In the genomic region with DNA sequence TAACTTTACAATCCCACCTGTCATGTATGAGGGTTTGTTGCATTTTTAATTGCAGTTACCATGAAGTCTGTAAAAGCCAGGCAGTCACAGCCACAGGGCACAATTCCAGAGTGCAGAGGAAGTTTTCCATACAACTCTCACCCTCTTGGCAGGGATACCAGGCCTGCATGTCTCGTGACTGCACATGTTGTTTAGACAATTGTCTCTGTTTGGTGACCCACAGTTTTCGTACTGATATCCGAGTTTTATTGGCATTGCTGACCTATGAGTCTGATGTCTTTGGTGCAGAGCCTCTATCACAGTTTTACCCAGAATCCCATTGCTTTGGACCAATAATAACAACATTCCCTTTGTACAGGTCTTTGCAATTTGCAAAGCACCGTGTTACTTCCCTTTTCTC, we compare ENCODE assay signal across 21 cellular contexts. TPM values are rescaled to one million over a fixed set of nuclear protein-coding genes. Genes with fewer than 3 reads are reported as not detected.
DNase-seq lines count a peak whose midpoint lies in the region; ATAC-seq, FAIRE-seq and TF ChIP-seq lines count a peak whose summit lies in the region.
"Had no signal": no experiment of that assay in that cellular context is flagged by ENCODE, and none has a peak within 500 bp of the region (broad histone marks: within the 10 kb centered on the region; RNA-seq: fewer than 3 reads in every experiment).

No MANE protein-coding gene starts in this region.

- POLR2A ChIA-PET in MCF 10A (lab: Yijun Ruan, JAX): interaction anchor here (0.5 to 0.6 kb wide), 2 partner anchors 21 to 1420 kb away, joined by 3 read pairs; no protein-coding TSS in a partner anchor
- POLR2A ChIA-PET in endothelial cell of umbilical vein (lab: Charles Lee): interaction anchor here (0.8 kb wide), 1 partner anchor 12 kb away, joined by 3 read pairs; no protein-coding TSS in a partner anchor

- dilution Hi-C loops in endothelial cell of umbilical vein (cut with MboI; ENCODE audit: extremely low pct_ligation_motif_present, low sequenced_read_pairs): no loop called here

- no peak overlapping the region for H3K4me3 ChIP-seq in breast epithelium
- H3K4me3 ChIP-seq in endothelial cell of umbilical vein (replicated peaks in 1 of 3; ENCODE audit: insufficient read depth in 1 of 3, low read depth in 1 of 3, low read length in 3 of 3): no peak overlapping the region
- no peak overlapping the region for H3K4me3 ChIP-seq in lower leg skin (ENCODE audit: low read depth, poor library complexity, severe bottlenecking)
- H3K4me3 ChIP-seq: GM12878 had no signal

- intact Hi-C loops in breast epithelium (cut with DNase I; ENCODE audit: low total_unique reads) (no loop called here), MCF 10A (cut with micrococcal nuclease) (no loop called here), endothelial cell of umbilical vein (cut with micrococcal nuclease) (no loop called here), lower leg skin (cut with DNase I; ENCODE audit: low total_unique reads) (no loop called here)

- no peaks in the 10 kb centered on the region for H3K9me3 ChIP-seq in breast epithelium
- no peaks in the 10 kb centered on the region for H3K9me3 ChIP-seq in endothelial cell of umbilical vein (replicated peaks; ENCODE audit: control insufficient read depth, insufficient read depth, low read length)

- H3K36me3 ChIP-seq in breast epithelium (no peaks in the 10 kb centered on the region), endothelial cell of umbilical vein (ENCODE audit: control insufficient read depth in 2 of 2, extremely low read depth in 1 of 2, insufficient read depth in 2 of 2, low read length in 2 of 2) (no peaks in the 10 kb centered on the region)

- H3K4me1 Mint-ChIP-seq in MCF 10A (ENCODE audit: insufficient read depth, unreplicated experiment): peaks cover 30% of the 10 kb centered on the region

- H3K9me1 ChIP-seq in endothelial cell of umbilical vein (replicated peaks; ENCODE audit: control insufficient read depth, extremely low read depth, insufficient read depth, low read length): no peaks in the 10 kb centered on the region

- H3K36me3 Mint-ChIP-seq in MCF 10A (ENCODE audit: insufficient read depth, unreplicated experiment): no peaks in the 10 kb centered on the region
- H3K36me3 Mint-ChIP-seq: CD4-positive, alpha-beta memory T cell had no signal

- WGBS in lower leg skin, 2 donors: 22 to 35% methylated on average over 4 of the region's 4 CpGs

- no peak overlapping the region for H3K27ac Mint-ChIP-seq in MCF 10A (ENCODE audit: low read depth, unreplicated experiment)
- H3K27ac Mint-ChIP-seq: T-helper 1 cell treated with Interleukin-12 subunit alpha and Interleukin-12 subunit beta and Interleukin-4 antibody, amounts not matched to agents 30 μg/mL and 1 μg/mL, for 36 hours had no signal

- H3K9me3 Mint-ChIP-seq in MCF 10A (ENCODE audit: unreplicated experiment): no peaks in the 10 kb centered on the region
- H3K9me3 Mint-ChIP-seq: T-helper 1 cell treated with Interleukin-12 subunit alpha and Interleukin-12 subunit beta and Interleukin-4 antibody, amounts not matched to agents 30 μg/mL and 1 μg/mL, for 36 hours had no signal

- CTCF ChIA-PET in MCF 10A (lab: Yijun Ruan, JAX) (interaction anchor here (1.0 to 17.5 kb wide), 3 partner anchors 23 to 292 kb away, joined by 3 to 297 read pairs (median 6); no protein-coding TSS in a partner anchor), endothelial cell of umbilical vein (lab: Charles Lee) (interaction anchor here (1.1 kb wide), 1 partner anchor 42 kb away, joined by 3 read pairs; no protein-coding TSS in a partner anchor)

- ATAC-seq in HG02588 (IDR thresholded peaks at IDR 0.05; ENCODE audit: unreplicated experiment) (no peak), GM18517 (IDR thresholded peaks at IDR 0.05; ENCODE audit: unreplicated experiment) (no peak), HG03135 (IDR thresholded peaks at IDR 0.05; ENCODE audit: unreplicated experiment) (no peak)
- ATAC-seq: GM12878 had no signal

- no peak overlapping the region for H3K4me3 Mint-ChIP-seq in MCF 10A (ENCODE audit: unreplicated experiment)
- H3K4me3 Mint-ChIP-seq: T-helper 1 cell treated with Interleukin-12 subunit alpha and Interleukin-12 subunit beta and Interleukin-4 antibody, amounts not matched to agents 30 μg/mL and 1 μg/mL, for 36 hours had no signal

- H3K9ac ChIP-seq in endothelial cell of umbilical vein (replicated peaks; ENCODE audit: extremely low read depth, insufficient read depth, low read length): no peak overlapping the region

- no peaks in the 10 kb centered on the region for H3K27me3 Mint-ChIP-seq in MCF 10A (ENCODE audit: insufficient read depth, unreplicated experiment)

- BruUV-seq in MCF 10A (replicated peaks; lab: Mats Ljungman, UMichigan) (no TSS peak), endothelial cell of umbilical vein (replicated peaks; lab: Mats Ljungman, UMichigan) (no TSS peak)

- no peaks in the 10 kb centered on the region for H3K27me3 ChIP-seq in breast epithelium
- H3K27me3 ChIP-seq in endothelial cell of umbilical vein (ENCODE audit: control insufficient read depth in 2 of 2, insufficient read depth in 2 of 2, low read length in 2 of 2): no peaks in the 10 kb centered on the region

- DNase-seq in breast epithelium (ENCODE audit: low spot score in 2 of 2) (no peak), MCF 10A (ENCODE audit: unreplicated experiment) (no peak), endothelial cell of umbilical vein (ENCODE audit: low read depth, low spot score) (peak; percentile 93), lower leg skin (ENCODE audit: low spot score in 2 of 2) (peak; percentile 39 to 88)
- no peak for DNase-seq in activated effector memory CD4-positive, alpha-beta T cell treated with Interleukin-2 at 50 U/mL for 16 hours
- DNase-seq: activated CD4-positive, alpha-beta T cell treated with anti-CD3 and anti-CD28 coated beads for 1 hour; activated CD8-positive, alpha-beta memory T cell treated with anti-CD3 and anti-CD28 coated beads, Interleukin-2, amount 50 U/mL, for 4 hours; activated naive CD4-positive, alpha-beta T cell; CD4-positive, alpha-beta memory T cell; HCEC 1CT; NCI-H2081 treated with DMSO at 0.1 percent for 48 hours; NCI-H82; stimulated activated CD4-positive, alpha-beta T cell treated with anti-CD3 and anti-CD28 coated beads, Interleukin-4, amount 100 ng/mL, for 1 hour; stimulated activated CD8-positive, alpha-beta memory T cell treated with anti-CD3 and anti-CD28 coated beads, Interleukin-4, amount 100 ng/mL, for 48 hours had no signal

- no peaks in the 10 kb centered on the region for H3K79me2 ChIP-seq in endothelial cell of umbilical vein (ENCODE audit: control insufficient read depth, insufficient read depth, low read length)

- TF ChIP-seq POLR2A in breast epithelium (IDR thresholded peaks at IDR 0.05) (no peak), endothelial cell of umbilical vein (IDR thresholded peaks at IDR 0.05; ENCODE audit: low read depth, low read length) (peak; percentile 42), lower leg skin (IDR thresholded peaks at IDR 0.05) (no peak)

- TF ChIP-seq CTCF in breast epithelium (IDR thresholded peaks at IDR 0.05) (no peak), MCF 10A (IDR thresholded peaks at IDR 0.05; ENCODE audit: unreplicated experiment) (no peak), endothelial cell of umbilical vein (IDR thresholded peaks at IDR 0.05; ENCODE audit: extremely low read depth in 1 of 2, insufficient read depth in 1 of 2, low read depth in 1 of 2, low read length in 2 of 2) (no peak), lower leg skin (IDR thresholded peaks at IDR 0.05) (no peak)

- no peak overlapping the region for H2AFZ ChIP-seq in endothelial cell of umbilical vein (ENCODE audit: low read depth, low read length)

- H4K20me1 ChIP-seq in endothelial cell of umbilical vein (replicated peaks; ENCODE audit: control insufficient read depth, extremely low read depth, insufficient read depth, low read length): no peaks in the 10 kb centered on the region

- H3K27ac ChIP-seq in breast epithelium: peak overlapping the region; percentile 29 to 38
- no peak overlapping the region for H3K27ac ChIP-seq in endothelial cell of umbilical vein (ENCODE audit: insufficient read depth, low read depth, low read length)

- FAIRE-seq in endothelial cell of umbilical vein (lab: Jason Lieb, UNC): peak; percentile 94
- FAIRE-seq: A204.1, astrocyte, GM12878 had no signal

- H3K4me2 ChIP-seq in endothelial cell of umbilical vein (ENCODE audit: insufficient read depth, low read length): no peak overlapping the region

- H3K4me1 ChIP-seq in breast epithelium: no peaks in the 10 kb centered on the region
- peaks cover 20% of the 10 kb centered on the region for H3K4me1 ChIP-seq in endothelial cell of umbilical vein (ENCODE audit: control insufficient read depth, extremely low read depth, insufficient read depth, low read length)

TF ChIP-seq in endothelial cell of umbilical vein, 7 proteins besides CTCF, POLR2A, EP300 and RAD21:
- TF ChIP-seq EZH2 (IDR thresholded peaks at IDR 0.05; ENCODE audit: borderline replicate concordance, low read depth, low read length, severe bottlenecking) (no peak), FOS (IDR thresholded peaks at IDR 0.05; ENCODE audit: borderline replicate concordance, insufficient read depth, low read length) (no peak), JUN (IDR thresholded peaks at IDR 0.05; ENCODE audit: borderline replicate concordance, insufficient read depth, insufficient read length, low read depth) (peak; percentile 27), GATA2 (IDR thresholded peaks at IDR 0.05; ENCODE audit: insufficient read depth, insufficient read length, low read depth, low read length) (peak; percentile 18), POLR2AphosphoS5 (IDR thresholded peaks at IDR 0.05; ENCODE audit: insufficient read depth, low read depth, low read length) (peak; percentile 37), MYC (IDR thresholded peaks at IDR 0.05; ENCODE audit: low read depth, low read length) (no peak)
- TF ChIP-seq, protein P1, sequence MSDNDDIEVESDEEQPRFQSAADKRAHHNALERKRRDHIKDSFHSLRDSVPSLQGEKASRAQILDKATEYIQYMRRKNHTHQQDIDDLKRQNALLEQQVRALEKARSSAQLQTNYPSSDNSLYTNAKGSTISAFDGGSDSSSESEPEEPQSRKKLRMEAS (IDR thresholded peaks at IDR 0.05; ENCODE audit: insufficient read depth, insufficient read length): no peak

RNA-seq across cellular contexts. Expression of gene MYZAP, which starts 24.9 kb away (rescaled TPM):
- 10 to 100 TPM; 12.1 to 23.0 (median 16.7) TPM for total RNA-seq in breast epithelium
- total RNA-seq in MCF 10A (2022): 0.96 and 1.3 TPM in 2 replicates
- total RNA-seq in endothelial cell of umbilical vein: 6.1 and 8.1 TPM in 2 replicates
- polyA plus RNA-seq in endothelial cell of umbilical vein: 5.2 and 6.3 TPM in 2 replicates
- 9.2 and 10.8 TPM in 2 replicates for polyA plus RNA-seq in endothelial cell of umbilical vein (2011; cell fraction: cytosol; rRNA removed)
- polyA plus RNA-seq in endothelial cell of umbilical vein (2011; cell fraction: nucleus; rRNA removed): 8.5 TPM in 2 replicates
- 13.3 and 14.4 TPM in 2 replicates for polyA plus RNA-seq in endothelial cell of umbilical vein (2012)
- 3.1 and 5.3 TPM in 2 replicates for polyA minus RNA-seq in endothelial cell of umbilical vein
- polyA minus RNA-seq in endothelial cell of umbilical vein (2011; cell fraction: cytosol; rRNA and poly(A)+ RNA removed): not detected
- polyA minus RNA-seq in endothelial cell of umbilical vein (2011; cell fraction: nucleus; rRNA and poly(A)+ RNA removed): 3.4 and 4.5 TPM in 2 replicates
- 10 to 100 TPM in 3 of 4 donors, 1 to 10 TPM in 1; 7.7 to 21.4 (median 19.4) TPM for total RNA-seq in lower leg skin
- total RNA-seq: GM12878 had no signal
- polyA plus RNA-seq: GM12878 had no signal

Comparison
In these comparisons a context has a peak if more than half of its experiments do, and no peak if none do; other contexts are left out.
1. DNase-seq: peak in endothelial cell of umbilical vein (single experiment) and lower leg skin (2 of 2); none in breast epithelium (0 of 2), MCF 10A (single experiment) and activated effector memory CD4-positive, alpha-beta T cell treated with Interleukin-2 at 50 U/mL for 16 hours (single experiment).